ENCODE assay signal across 8 cellular contexts in the genomic region with DNA sequence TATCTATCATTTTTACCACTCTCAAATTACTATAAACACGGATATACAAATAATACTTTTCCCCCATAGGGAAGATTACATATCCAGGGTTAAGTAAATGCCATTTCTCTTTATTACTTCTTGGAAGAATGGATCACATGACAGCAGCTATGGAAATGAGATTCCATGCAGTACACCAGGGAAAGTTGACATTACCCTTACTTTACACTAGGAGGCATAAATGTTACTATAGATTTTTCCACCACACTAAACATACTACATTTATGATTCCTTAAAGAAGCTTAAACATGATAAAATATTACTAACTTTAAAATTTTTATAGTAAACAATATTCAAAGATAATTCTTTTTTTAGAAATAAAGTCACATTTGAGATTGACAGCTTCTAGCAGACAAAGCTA.
DNase-seq lines count a peak whose midpoint lies in the region; ATAC-seq and TF ChIP-seq lines count a peak whose summit lies in the region.

No MANE protein-coding gene starts in this region.

- H2BK5ac ChIP-seq in mesendoderm (ENCODE audit: low read length), result no peak overlapping the region

- H2BK15ac ChIP-seq in mesendoderm (replicated peaks; ENCODE audit: low read depth), result no peak overlapping the region

- H3K4ac ChIP-seq in mesendoderm (ENCODE audit: low read depth, low read length), result no peak overlapping the region

- H3K27ac Mint-ChIP-seq in natural killer cell, result no peak overlapping the region

- no peaks in the 10 kb centered on the region for H3K27me3 ChIP-seq in mesendoderm (ENCODE audit: insufficient read depth, low read length, poor library complexity)

- no peaks in the 10 kb centered on the region for H3K36me3 Mint-ChIP-seq in natural killer cell

- no peak overlapping the region for H2BK120ac ChIP-seq in mesendoderm (ENCODE audit: low read depth, low read length)

- no peak overlapping the region for H4K5ac ChIP-seq in mesendoderm (ENCODE audit: low read length)

- H3K4me2 ChIP-seq in mesendoderm (ENCODE audit: low read length), result no peak overlapping the region

- ATAC-seq in GM18517 (IDR thresholded peaks at IDR 0.05; ENCODE audit: unreplicated experiment) (no peak), natural killer cell (no peak)

- no peaks in the 10 kb centered on the region for H3K4me1 Mint-ChIP-seq in natural killer cell

- H3K4me3 Mint-ChIP-seq in natural killer cell, result no peak overlapping the region

- H3K27ac ChIP-seq in mesendoderm (ENCODE audit: low read depth, low read length) (no peak overlapping the region), substantia nigra (ENCODE audit: low read depth, low read length, poor library complexity, severe bottlenecking) (no peak overlapping the region)

- no peaks in the 10 kb centered on the region for H3K9me3 Mint-ChIP-seq in natural killer cell

- no peaks in the 10 kb centered on the region for H3K27me3 Mint-ChIP-seq in natural killer cell (ENCODE audit: low read depth in 2 of 2)

- intact Hi-C loops in natural killer cell (cut with micrococcal nuclease), result no loop called here

- no peak overlapping the region for H4K8ac ChIP-seq in mesendoderm (ENCODE audit: low read depth, low read length)

- H2AK5ac ChIP-seq in mesendoderm (ENCODE audit: low read length), result no peak overlapping the region

- no peak overlapping the region for H3K4me3 ChIP-seq in mesendoderm (ENCODE audit: low read length)

- H3K18ac ChIP-seq in mesendoderm (ENCODE audit: low read length), result no peak overlapping the region

- no peaks in the 10 kb centered on the region for H3K4me1 ChIP-seq in mesendoderm (ENCODE audit: control insufficient read depth, low read depth, low read length)

- no peak overlapping the region for H3K56ac ChIP-seq in mesendoderm (ENCODE audit: low read length)

- H3K79me2 ChIP-seq in mesendoderm (ENCODE audit: control insufficient read depth, insufficient read depth, low read length), result no peaks in the 10 kb centered on the region

- TF ChIP-seq CTCF in GM10266 (IDR thresholded peaks at IDR 0.05; ENCODE audit: control insufficient read depth, insufficient read depth, low read depth, missing control alignments) (peak; percentile 22), natural killer cell (IDR thresholded peaks at IDR 0.05) (no peak)

- no peak overlapping the region for H3K23ac ChIP-seq in mesendoderm (ENCODE audit: low read length)

- no peak for DNase-seq in GM10266 (ENCODE audit: extremely low spot score)
- peak; percentile 32 for DNase-seq in HPDE6-E6E7 (ENCODE audit: extremely low spot score)
- peak; percentile 7 for DNase-seq in amniotic stem cell (lab: John Stamatoyannopoulos, UW)
- DNase-seq in mesendoderm, result peak; percentile 45
- DNase-seq in substantia nigra (lab: John Stamatoyannopoulos, UW), result no peak
- no peak for DNase-seq in natural killer cell
- DNase-seq in LoVo (ENCODE audit: low spot score), result no peak

- 100% methylated on average over 1 of the region's 1 CpG for WGBS in mesendoderm (ENCODE audit: extremely low coverage, insufficient coverage, low lambda C conversion rate)

- H3K36me3 ChIP-seq in mesendoderm (ENCODE audit: control insufficient read depth, insufficient read depth, low read length), result no peaks in the 10 kb centered on the region

- no peaks in the 10 kb centered on the region for H3K79me1 ChIP-seq in mesendoderm (ENCODE audit: low read length)

- H3K9ac ChIP-seq in mesendoderm (ENCODE audit: low read length), result no peak overlapping the region

Comparison
In these comparisons a context has a peak if more than half of its experiments do, and no peak if none do; other contexts are left out.
1. DNase-seq: peak in HPDE6-E6E7 (single experiment), amniotic stem cell (single experiment) and mesendoderm (single experiment); none in GM10266 (single experiment), substantia nigra (0 of 49), natural killer cell (single experiment) and LoVo (single experiment).